27 cellular contexts compared by ENCODE assay signal in genomic region chr2:121291251-121291580, GRCh38. TPM values are rescaled to one million over a fixed set of nuclear protein-coding genes. Genes with fewer than 3 reads are reported as not detected.
DNase-seq lines count a peak whose midpoint lies in the region; ATAC-seq and TF ChIP-seq lines count a peak whose summit lies in the region.
"Had no signal": no experiment of that assay in that cellular context is flagged by ENCODE, and none has a peak within 500 bp of the region (broad histone marks: within the 10 kb centered on the region; RNA-seq: fewer than 3 reads in every experiment).

No MANE protein-coding gene starts in this region.

- no peaks in the 10 kb centered on the region for H3K9me3 Mint-ChIP-seq in activated CD4-positive, alpha-beta T cell treated with anti-CD3 and anti-CD28 coated beads for 36 hours (ENCODE audit: low read depth)
- H3K9me3 Mint-ChIP-seq: CD4-positive, alpha-beta memory T cell; CD4-positive, CD25-positive, alpha-beta regulatory T cell; CD8-positive, alpha-beta memory T cell had no signal

- CTCF ChIA-PET in activated CD4-positive, alpha-beta T cell treated with anti-CD3 and anti-CD28 coated beads for 36 hours (lab: Charles Lee): interaction anchor here (0.5 kb wide), 1 partner anchor 31 kb away, joined by 3 read pairs; no protein-coding TSS in a partner anchor

- no peak overlapping the region for H3K27ac Mint-ChIP-seq in activated CD4-positive, alpha-beta T cell treated with anti-CD3 and anti-CD28 coated beads for 36 hours
- H3K27ac Mint-ChIP-seq: CD4-positive, alpha-beta memory T cell; CD4-positive, CD25-positive, alpha-beta regulatory T cell; CD8-positive, alpha-beta memory T cell had no signal

- ATAC-seq in Right ventricle myocardium inferior (no peak), GM18873 (IDR thresholded peaks at IDR 0.05; ENCODE audit: low FRiP score, unreplicated experiment) (no peak)
- ATAC-seq in activated CD4-positive, alpha-beta T cell treated with anti-CD3 and anti-CD28 coated beads for 36 hours: no peak
- ATAC-seq: GM12878 had no signal

- peaks cover 11% of the 10 kb centered on the region for H3K27me3 Mint-ChIP-seq in activated CD4-positive, alpha-beta T cell treated with anti-CD3 and anti-CD28 coated beads for 36 hours

- intact Hi-C loops in Right ventricle myocardium inferior (cut with DNase I) (no loop called here), testis (cut with DNase I; ENCODE audit: low total_unique reads) (no loop called here)
- intact Hi-C loops in activated CD4-positive, alpha-beta T cell treated with anti-CD3 and anti-CD28 coated beads for 36 hours (cut with DNase I, micrococcal nuclease): no loop called here

- DNase-seq in right atrium auricular region (ENCODE audit: low spot score) (peak; percentile 21), Right ventricle myocardium inferior (ENCODE audit: missing footprints) (no peak), ecto neural progenitor cell (ENCODE audit: low spot score) (peak; percentile 13), testis (peak; percentile 2), anterior cingulate cortex (lab: John Stamatoyannopoulos, UW) (no peak)
- no peak for DNase-seq in activated CD4-positive, alpha-beta T cell treated with anti-CD3 and anti-CD28 coated beads for 36 hours
- DNase-seq: 8988T; ACHN; BE2C; C1 segment of cervical spinal cord; CD4-positive, alpha-beta memory T cell; CD4-positive, CD25-positive, alpha-beta regulatory T cell; CD8-positive, alpha-beta memory T cell; COR-L47; DMS 273 treated with DMSO at 0.1 percent for 48 hours; DMS153; DMS53; DMS79; DND-41; EL; GDM1 had no signal

- POLR2A ChIA-PET in activated CD4-positive, alpha-beta T cell treated with anti-CD3 and anti-CD28 coated beads for 36 hours (lab: Charles Lee): no interaction called here

- no peak for TF ChIP-seq POLR2A in testis (IDR thresholded peaks at IDR 0.05)

- H3K36me3 ChIP-seq in right atrium auricular region (no peaks in the 10 kb centered on the region), testis (ENCODE audit: low read depth, missing control alignments) (no peaks in the 10 kb centered on the region)
- H3K36me3 ChIP-seq: BE2C, BLaER1 had no signal

- H3K36me3 Mint-ChIP-seq in activated CD4-positive, alpha-beta T cell treated with anti-CD3 and anti-CD28 coated beads for 36 hours (ENCODE audit: low read depth): no peaks in the 10 kb centered on the region
- H3K36me3 Mint-ChIP-seq: CD4-positive, alpha-beta memory T cell; CD4-positive, CD25-positive, alpha-beta regulatory T cell; CD8-positive, alpha-beta memory T cell had no signal

- H3K4me3 ChIP-seq in right atrium auricular region (no peak overlapping the region), testis (no peak overlapping the region)
- H3K4me3 ChIP-seq: BLaER1, GM12878 had no signal

- no peak overlapping the region for H3K4me3 Mint-ChIP-seq in activated CD4-positive, alpha-beta T cell treated with anti-CD3 and anti-CD28 coated beads for 36 hours
- H3K4me3 Mint-ChIP-seq: CD14-positive monocyte; CD4-positive, alpha-beta memory T cell; CD4-positive, CD25-positive, alpha-beta regulatory T cell; CD8-positive, alpha-beta memory T cell had no signal

- H3K4me1 ChIP-seq in right atrium auricular region: peaks cover 0 to 7% of the 10 kb centered on the region in 2 donors
- no peaks in the 10 kb centered on the region for H3K4me1 ChIP-seq in testis
- H3K4me1 ChIP-seq: BE2C had no signal

- no peaks in the 10 kb centered on the region for H3K4me1 Mint-ChIP-seq in activated CD4-positive, alpha-beta T cell treated with anti-CD3 and anti-CD28 coated beads for 36 hours
- H3K4me1 Mint-ChIP-seq: CD4-positive, CD25-positive, alpha-beta regulatory T cell; CD8-positive, alpha-beta memory T cell had no signal

- no peak for TF ChIP-seq CTCF in right atrium auricular region (IDR thresholded peaks at IDR 0.05)
- TF ChIP-seq CTCF in testis (IDR thresholded peaks at IDR 0.05): no peak

- H3K27ac ChIP-seq in right atrium auricular region (no peak overlapping the region), testis (no peak overlapping the region)
- H3K27ac ChIP-seq: BLaER1 had no signal

- 90 to 95% methylated on average over 5 of the region's 5 CpGs for WGBS in testis, 2 donors

- H3K27me3 ChIP-seq in right atrium auricular region (no peaks in the 10 kb centered on the region), testis (no peaks in the 10 kb centered on the region)
- H3K27me3 ChIP-seq: BE2C, BLaER1 had no signal

- H3K9me3 ChIP-seq in right atrium auricular region (no peaks in the 10 kb centered on the region), testis (no peaks in the 10 kb centered on the region)
- H3K9me3 ChIP-seq: BE2C had no signal

RNA-seq across cellular contexts. Expression of gene TFCP2L1, which starts 6.2 kb away (rescaled TPM):
- total RNA-seq in right atrium auricular region: under 1 TPM; 0.28 to 0.44 TPM
- total RNA-seq in Right ventricle myocardium inferior: 0.30 TPM
- total RNA-seq in testis: 1 to 10 TPM; 3.1 to 5.1 TPM
- 2.5 TPM for polyA plus RNA-seq in testis (ENCODE audit: insufficient read depth, low read depth, low replicate concordance)
- total RNA-seq in activated CD4-positive, alpha-beta T cell treated with anti-CD3 and anti-CD28 coated beads for 36 hours: under 1 TPM; 0.02 to 0.05 TPM
- total RNA-seq: A673 had no signal
- polyA plus RNA-seq: AG04450; CD4-positive, alpha-beta memory T cell; CD4-positive, CD25-positive, alpha-beta regulatory T cell had no signal

Comparison
In these comparisons a context has a peak if more than half of its experiments do, and no peak if none do; other contexts are left out.
1. DNase-seq: peak in right atrium auricular region (single experiment), ecto neural progenitor cell (single experiment) and testis (single experiment); none in Right ventricle myocardium inferior (single experiment), activated CD4-positive, alpha-beta T cell treated with anti-CD3 and anti-CD28 coated beads for 36 hours (single experiment) and anterior cingulate cortex (0 of 58).